In genomic region chr20:50405235-50405914, GRCh38 we compare ENCODE assay signal across 23 cellular contexts.
DNase-seq lines count a peak whose midpoint lies in the region; ATAC-seq, FAIRE-seq and TF ChIP-seq lines count a peak whose summit lies in the region.
"Had no signal": no experiment of that assay in that cellular context is flagged by ENCODE, and none has a peak within 500 bp of the region (broad histone marks: within the 10 kb centered on the region; RNA-seq: fewer than 3 reads in every experiment).

No MANE protein-coding gene starts in this region.

- no peak for TF ChIP-seq POLR2A in IMR-90 (IDR thresholded peaks at IDR 0.05; ENCODE audit: low read depth, low read length)
- no peak for TF ChIP-seq POLR2A in HepG2 (IDR thresholded peaks at IDR 0.05; ENCODE audit: insufficient read depth in 1 of 2, low read depth in 2 of 2, low read length in 2 of 2)
- no peak for TF ChIP-seq POLR2A in testis (IDR thresholded peaks at IDR 0.05)

- H3K36me3 Mint-ChIP-seq in Calu3 (ENCODE audit: insufficient read depth, unreplicated experiment) (no peaks in the 10 kb centered on the region), H9 (ENCODE audit: insufficient read depth in 1 of 3, low read depth in 3 of 3) (no peaks in the 10 kb centered on the region)
- H3K36me3 Mint-ChIP-seq: CD8-positive, alpha-beta memory T cell had no signal

- no peak overlapping the region for H2BK5ac ChIP-seq in IMR-90 (ENCODE audit: low read depth, low read length, poor library complexity, severe bottlenecking)
- H2BK5ac ChIP-seq in H9 (ENCODE audit: insufficient read length, low read length): no peak overlapping the region

- H4K8ac ChIP-seq in IMR-90 (ENCODE audit: low read depth in 2 of 2, low read length in 2 of 2): no peak overlapping the region
- H4K8ac ChIP-seq in H9 (replicated peaks; ENCODE audit: insufficient read length, low read depth, low read length): no peak overlapping the region

- H2BK20ac ChIP-seq in IMR-90 (ENCODE audit: low read depth, low read length) (no peak overlapping the region), H9 (ENCODE audit: low read depth, low read length, poor library complexity, severe bottlenecking) (no peak overlapping the region)

- no peaks in the 10 kb centered on the region for H3K9me3 Mint-ChIP-seq in Calu3 (ENCODE audit: low read depth, unreplicated experiment)
- H3K9me3 Mint-ChIP-seq in H9: peaks cover 3% of the 10 kb centered on the region in 2 experiments; a peak in 3 of 5 replicates
- H3K9me3 Mint-ChIP-seq: CD8-positive, alpha-beta memory T cell had no signal

- H4K5ac ChIP-seq in IMR-90 (ENCODE audit: low read depth, low read length) (no peak overlapping the region), H9 (ENCODE audit: insufficient read length, low read depth, low read length) (no peak overlapping the region)

- H3K56ac ChIP-seq in IMR-90 (ENCODE audit: extremely low read depth, insufficient read depth, low read length) (no peak overlapping the region), H9 (ENCODE audit: insufficient read length, low read depth, low read length) (no peak overlapping the region)

- dilution Hi-C loops in IMR-90 (cut with HindIII; ENCODE audit: low sequenced_read_pairs, unreplicated experiment): no loop called here

- WGBS in IMR-90 (ENCODE audit: extremely low coverage in 2 of 2, insufficient read length in 1 of 2), 2 experiments: no CpG with 5 or more reads among the region's 10 CpGs
- WGBS in heart right ventricle, 2 donors: 77 to 78% methylated on average over 10 of the region's 10 CpGs
- 4% methylated on average over 10 of the region's 10 CpGs for WGBS in HepG2 (ENCODE audit: low lambda C conversion rate)
- WGBS in testis, 2 donors: 65 to 69% methylated on average over 9 to 10 of the region's 10 CpGs
- no CpG with 5 or more reads among the region's 10 CpGs for WGBS in H9 (ENCODE audit: extremely low coverage, insufficient read length, low lambda C conversion rate)

- H3K36me3 ChIP-seq in IMR-90 (ENCODE audit: control insufficient read depth, insufficient read depth, low read length) (no peaks in the 10 kb centered on the region), heart right ventricle (no peaks in the 10 kb centered on the region), HepG2 (replicated peaks in 1 of 2; ENCODE audit: control insufficient read depth in 1 of 2, insufficient read depth in 2 of 2, low read length in 2 of 2) (no peaks in the 10 kb centered on the region), testis (ENCODE audit: low read depth, missing control alignments) (no peaks in the 10 kb centered on the region)
- H3K36me3 ChIP-seq: HAP-1 had no signal

- H3K4me1 ChIP-seq in IMR-90 (ENCODE audit: control insufficient read depth, insufficient read depth, low read length) (peaks cover 7% of the 10 kb centered on the region), heart right ventricle (peaks cover 11 to 42% (median 29%) of the 10 kb centered on the region in 9 donors), HepG2 (ENCODE audit: insufficient read depth, low read length) (peaks cover 98% of the 10 kb centered on the region), testis (peaks cover 20% of the 10 kb centered on the region), H9 (ENCODE audit: insufficient read depth, low read length) (no peaks in the 10 kb centered on the region)

- no peak overlapping the region for H2AK9ac ChIP-seq in IMR-90 (replicated peaks; ENCODE audit: low read depth, low read length, poor library complexity)

- TF ChIP-seq EP300 in HepG2 (IDR thresholded peaks at IDR 0.05; ENCODE audit: low read depth in 2 of 2, low read length in 2 of 2) (peak in 1 of 2 experiments; percentile 79; a peak in 2 of 4 replicates), HepG2 (CRISPR knock-in tag; IDR thresholded peaks at IDR 0.05; ENCODE audit: borderline replicate concordance) (no peak)

- POLR2A ChIA-PET in IMR-90 (lab: Charles Lee; ENCODE audit: unreplicated experiment): no interaction called here
- POLR2A ChIA-PET in HepG2 (lab: Yijun Ruan, JAX): interaction anchor here (0.7 to 9.9 kb wide), 19 partner anchors 11 to 217 kb away, joined by 3 to 299 read pairs (median 6); partner anchors contain the start of gene CEBPB

- H2AK5ac ChIP-seq in IMR-90 (ENCODE audit: low read depth, low read length) (no peak overlapping the region), H9 (ENCODE audit: insufficient read length, low read length) (no peak overlapping the region)

- FAIRE-seq in HepG2 (lab: Jason Lieb, UNC): peak; percentile 61
- FAIRE-seq: RCC 7860 had no signal

- H3K79me1 ChIP-seq in IMR-90 (ENCODE audit: low read depth in 1 of 2, low read length in 2 of 2): no peaks in the 10 kb centered on the region
- H3K79me1 ChIP-seq in H9 (ENCODE audit: insufficient read depth, low read depth, low read length, poor library complexity, severe bottlenecking): no peaks in the 10 kb centered on the region

- H3K4me2 ChIP-seq in IMR-90 (ENCODE audit: low read depth, low read length) (no peak overlapping the region), HepG2 (ENCODE audit: low read depth, low read length) (peak overlapping the region; percentile 65), H9 (ENCODE audit: insufficient read depth, insufficient read length, low read length) (no peak overlapping the region)

- H3K27me3 Mint-ChIP-seq in Calu3 (ENCODE audit: unreplicated experiment): peaks cover 33% of the 10 kb centered on the region
- peaks cover 10% of the 10 kb centered on the region for H3K27me3 Mint-ChIP-seq in H9 (ENCODE audit: low read depth)

- 0 out of 2 replicates have a peak overlapping the region, but pooled peaks have one; percentile 5 for H3K4ac ChIP-seq in IMR-90 (ENCODE audit: low read depth, low read length)
- H3K4ac ChIP-seq in H9 (ENCODE audit: low read depth, low read length): no peak overlapping the region

- H3K23ac ChIP-seq in IMR-90 (ENCODE audit: low read depth, low read length) (no peak overlapping the region), H9 (ENCODE audit: insufficient read length, low read depth, low read length) (no peak overlapping the region)

- H4K91ac ChIP-seq in IMR-90 (ENCODE audit: insufficient read depth, low read depth, low read length) (no peak overlapping the region), H9 (ENCODE audit: insufficient read length, low read depth, low read length) (no peak overlapping the region)

- H3K27ac Mint-ChIP-seq in Calu3 (ENCODE audit: unreplicated experiment) (no peak overlapping the region), H9 (no peak overlapping the region)

- peaks cover 17% of the 10 kb centered on the region for H3K4me1 Mint-ChIP-seq in Calu3 (ENCODE audit: low read depth, unreplicated experiment)
- H3K4me1 Mint-ChIP-seq in H9: peaks cover 0 to 3% of the 10 kb centered on the region in 2 experiments; a peak in 1 of 4 replicates
- H3K4me1 Mint-ChIP-seq: CD8-positive, alpha-beta memory T cell had no signal

- CTCF ChIA-PET in IMR-90 (lab: Yijun Ruan, JAX) (no interaction called here), HepG2 (lab: Yijun Ruan, JAX; ENCODE audit: low intra/inter-chr PET ratio, low total read pairs) (no interaction called here), Calu3 (lab: Charles Lee) (no interaction called here)

- H3K79me2 ChIP-seq in HepG2 (ENCODE audit: insufficient read depth, low read length) (no peaks in the 10 kb centered on the region), H9 (ENCODE audit: insufficient read depth, low read length) (no peaks in the 10 kb centered on the region)

- H3K4me3 ChIP-seq in IMR-90 (ENCODE audit: insufficient read depth, low read depth, low read length) (no peak overlapping the region), heart right ventricle (no peak overlapping the region), HepG2 (replicated peaks in 1 of 3; ENCODE audit: insufficient read depth in 1 of 3, low read depth in 2 of 3, low read length in 3 of 3) (peak overlapping the region in 1 of 3 experiments; percentile 53; a peak in 2 of 6 replicates), testis (no peak overlapping the region)
- H3K4me3 ChIP-seq: GM23248, HAP-1 had no signal

- TF ChIP-seq RAD21 in IMR-90 (IDR thresholded peaks at IDR 0.05; ENCODE audit: low read length) (no peak), HepG2 (CRISPR knock-in tag; IDR thresholded peaks at IDR 0.05) (no peak)

- no peaks in the 10 kb centered on the region for H4K20me1 ChIP-seq in IMR-90 (ENCODE audit: insufficient read depth, low read length)
- H4K20me1 ChIP-seq in HepG2 (ENCODE audit: insufficient read depth, low read length): no peaks in the 10 kb centered on the region
- no peaks in the 10 kb centered on the region for H4K20me1 ChIP-seq in H9 (ENCODE audit: control insufficient read depth, insufficient read depth, insufficient read length)

- H3K27ac ChIP-seq in IMR-90 (ENCODE audit: insufficient read depth, low read length) (no peak overlapping the region), heart right ventricle (peak overlapping the region in 1 of 10 donors; percentile 1), HepG2 (ENCODE audit: extremely low read length, insufficient read depth, low read length) (peak overlapping the region; percentile 85), testis (peak overlapping the region in 1 of 2 donors; percentile 64), H9 (ENCODE audit: insufficient read length, low read depth, low read length) (no peak overlapping the region)
- H3K27ac ChIP-seq: C4-2B, GM23248 had no signal

- H3T11ph ChIP-seq in H9 (ENCODE audit: low read length): no peak overlapping the region

- no peak for TF ChIP-seq CTCF in IMR-90 (conservative IDR thresholded peaks at IDR 0.05; ENCODE audit: low read depth, low read length)
- no peak for TF ChIP-seq CTCF in heart right ventricle (IDR thresholded peaks at IDR 0.05)
- TF ChIP-seq CTCF in HepG2 (CRISPR knock-in tag; IDR thresholded peaks at IDR 0.05): no peak
- no peak for TF ChIP-seq CTCF in testis (IDR thresholded peaks at IDR 0.05)
- no peak for TF ChIP-seq CTCF in Calu3 (IDR thresholded peaks at IDR 0.05; ENCODE audit: unreplicated experiment)
- no peak for TF ChIP-seq CTCF in H9 (conservative IDR thresholded peaks at IDR 0.05)

- intact Hi-C loops in IMR-90 (cut with micrococcal nuclease): no loop called here
- intact Hi-C loops in heart right ventricle (cut with DNase I): loop anchor here in 1 of 10 donors (10.0 kb wide), 1 partner anchor 49 kb away; no protein-coding TSS in a partner anchor
- intact Hi-C loops in HepG2 (cut with micrococcal nuclease; ENCODE audit: unreplicated experiment): loop anchor here (2.0 kb wide), 1 partner anchor 17 kb away; no protein-coding TSS in a partner anchor
- intact Hi-C loops in testis (cut with DNase I; ENCODE audit: low total_unique reads): no loop called here
- intact Hi-C loops in Calu3 (cut with micrococcal nuclease; ENCODE audit: unreplicated experiment): no loop called here

- H3K14ac ChIP-seq in IMR-90 (replicated peaks; ENCODE audit: low read depth, low read length) (no peak overlapping the region), H9 (ENCODE audit: insufficient read depth, low read length) (no peak overlapping the region)

- H3K9me3 ChIP-seq in IMR-90 (ENCODE audit: control insufficient read depth, insufficient read depth, low read length) (no peaks in the 10 kb centered on the region), heart right ventricle (peaks cover 0 to 4% (median 0%) of the 10 kb centered on the region in 11 donors), HepG2 (ENCODE audit: low read length) (no peaks in the 10 kb centered on the region), testis (no peaks in the 10 kb centered on the region), H9 (ENCODE audit: control insufficient read depth, low read depth, low read length) (no peaks in the 10 kb centered on the region)
- H3K9me3 ChIP-seq: HAP-1 had no signal

- no peak overlapping the region for H2BK120ac ChIP-seq in IMR-90 (ENCODE audit: low read depth, low read length)
- H2BK120ac ChIP-seq in H9 (ENCODE audit: low read depth, low read length, poor library complexity, severe bottlenecking): no peak overlapping the region

- H2BK15ac ChIP-seq in IMR-90 (ENCODE audit: low read depth, low read length) (no peak overlapping the region), H9 (ENCODE audit: low read depth, low read length) (no peak overlapping the region)

- no peaks in the 10 kb centered on the region for H3K23me2 ChIP-seq in H9 (ENCODE audit: insufficient read length, low read depth, low read length, poor library complexity, severe bottlenecking)

- BruUV-seq in IMR-90 (replicated peaks; lab: Mats Ljungman, UMichigan) (no TSS peak), HepG2 (replicated peaks; lab: Mats Ljungman, UMichigan) (TSS peak; percentile 94), Calu3 (replicated peaks; lab: Mats Ljungman, UMichigan) (no TSS peak)

- in situ Hi-C loops in IMR-90 (cut with MboI; ENCODE audit: low sequenced_read_pairs) (no loop called here), HepG2 (cut with HindIII; ENCODE audit: extremely low pct_ligation_motif_present, low pct_unique_long_range_greater_than_20kb) (no loop called here)

- no peak overlapping the region for H3K4me3 Mint-ChIP-seq in Calu3 (ENCODE audit: low read depth, unreplicated experiment)
- H3K4me3 Mint-ChIP-seq in H9: no peak overlapping the region
- H3K4me3 Mint-ChIP-seq: CD8-positive, alpha-beta memory T cell had no signal

- H2AFZ ChIP-seq in IMR-90 (replicated peaks; ENCODE audit: low read length, poor library complexity) (no peak overlapping the region), HepG2 (ENCODE audit: low read length) (no peak overlapping the region), H9 (ENCODE audit: low read length) (no peak overlapping the region)
- H2AFZ ChIP-seq: GM23248 had no signal

- H3K18ac ChIP-seq in IMR-90 (ENCODE audit: low read depth, low read length) (no peak overlapping the region), H9 (ENCODE audit: insufficient read length, low read depth, low read length) (no peak overlapping the region)

- H3K9me1 ChIP-seq in IMR-90 (ENCODE audit: insufficient read depth, low read length): no peaks in the 10 kb centered on the region

- no peak for DNase-seq in IMR-90
- DNase-seq in heart right ventricle: no peak
- DNase-seq in HepG2 (ENCODE audit: low spot score): peak; percentile 78
- peak; percentile 53 for DNase-seq in testis
- no peak for DNase-seq in Calu3
- DNase-seq in SIG-M5 (lab: John Stamatoyannopoulos, UW): no peak
- DNase-seq in cerebellum (ENCODE audit: low spot score): no peak
- no peak for DNase-seq in H9
- DNase-seq: DMS79, GM23248, KBM-7, MM.1S, NCI-H1048, NCI-H1417 treated with DMSO at 0.1 percent for 48 hours, NCI-H187, NCI-H446 treated with DMSO at 0.1 percent for 48 hours, NCI-H526 treated with DMSO at 0.1 percent for 48 hours, OCI-M1, SHP77 had no signal

- no peak overlapping the region for H2BK12ac ChIP-seq in H9 (ENCODE audit: insufficient read length, low read depth, low read length)

- no peak for ATAC-seq in IMR-90 (ENCODE audit: low read depth)
- ATAC-seq in heart right ventricle: peak in 6 of 8 donors; percentile 4 to 56 (median 22)
- ATAC-seq in HepG2: peak; percentile 55

- H3K27me3 ChIP-seq in IMR-90 (ENCODE audit: control insufficient read depth, insufficient read depth, low read length) (peaks cover 13% of the 10 kb centered on the region), heart right ventricle (no peaks in the 10 kb centered on the region), HepG2 (ENCODE audit: control insufficient read depth in 1 of 2, insufficient read depth in 2 of 2, low read length in 2 of 2) (no peaks in the 10 kb centered on the region), testis (no peaks in the 10 kb centered on the region), H9 (ENCODE audit: insufficient read depth, low read length) (no peaks in the 10 kb centered on the region)

- H3K9ac ChIP-seq in IMR-90 (ENCODE audit: low read depth, low read length): no peak overlapping the region
- peak overlapping the region; percentile 56 for H3K9ac ChIP-seq in HepG2 (ENCODE audit: insufficient read depth, low read depth, low read length)
- no peak overlapping the region for H3K9ac ChIP-seq in H9 (ENCODE audit: extremely low read depth, insufficient read length, low read length)
- H3K9ac ChIP-seq: GM23248 had no signal

Comparison
In these comparisons a context has a peak if more than half of its experiments do, and no peak if none do; other contexts are left out.
1. DNase-seq: peak in HepG2 (single experiment) and testis (single experiment); none in IMR-90 (single experiment), heart right ventricle (0 of 2), Calu3 (single experiment), SIG-M5 (single experiment), cerebellum (single experiment) and H9 (single experiment).